In the genomic region with DNA sequence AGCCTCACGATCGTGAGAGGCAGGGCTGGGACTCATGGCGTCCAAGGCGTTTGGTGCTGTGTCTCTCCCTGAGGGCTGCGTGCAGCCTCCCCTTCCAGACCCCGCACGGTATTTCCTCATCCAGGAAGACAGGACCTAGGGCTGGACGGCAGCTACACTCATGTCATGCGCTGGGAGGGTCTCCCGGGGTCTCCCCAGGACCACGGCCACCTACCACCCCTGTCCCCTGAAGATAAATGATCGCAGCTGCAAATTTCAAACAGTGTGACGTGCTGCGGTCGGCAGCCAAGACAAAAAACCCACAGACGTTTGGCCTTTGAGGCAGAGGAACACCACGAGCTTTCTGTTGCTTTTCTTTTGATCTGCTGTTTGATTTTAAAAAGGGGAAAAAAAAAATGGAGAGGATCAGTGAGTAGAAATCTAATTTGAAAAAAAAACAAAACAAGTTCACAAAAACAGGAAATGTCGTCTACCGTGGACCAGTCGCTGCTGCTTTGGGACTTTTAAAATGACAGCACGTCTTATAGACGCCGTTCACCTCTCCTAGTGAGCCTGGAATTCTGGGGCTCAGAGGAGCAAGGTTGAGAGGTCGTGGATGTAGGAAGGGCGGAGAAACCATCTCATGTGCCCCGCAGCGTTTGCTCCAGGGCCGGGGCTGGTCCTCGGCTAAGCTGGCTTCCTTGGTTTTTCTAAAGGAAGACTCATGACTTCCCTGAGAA, we compare ENCODE assay signal across 1 cellular context.
TF ChIP-seq lines count a peak whose summit lies in the region.

No MANE protein-coding gene starts in this region.

TF ChIP-seq in GM23338, 12 proteins besides CTCF, POLR2A, EP300 and RAD21:
- TF ChIP-seq, protein P1, sequence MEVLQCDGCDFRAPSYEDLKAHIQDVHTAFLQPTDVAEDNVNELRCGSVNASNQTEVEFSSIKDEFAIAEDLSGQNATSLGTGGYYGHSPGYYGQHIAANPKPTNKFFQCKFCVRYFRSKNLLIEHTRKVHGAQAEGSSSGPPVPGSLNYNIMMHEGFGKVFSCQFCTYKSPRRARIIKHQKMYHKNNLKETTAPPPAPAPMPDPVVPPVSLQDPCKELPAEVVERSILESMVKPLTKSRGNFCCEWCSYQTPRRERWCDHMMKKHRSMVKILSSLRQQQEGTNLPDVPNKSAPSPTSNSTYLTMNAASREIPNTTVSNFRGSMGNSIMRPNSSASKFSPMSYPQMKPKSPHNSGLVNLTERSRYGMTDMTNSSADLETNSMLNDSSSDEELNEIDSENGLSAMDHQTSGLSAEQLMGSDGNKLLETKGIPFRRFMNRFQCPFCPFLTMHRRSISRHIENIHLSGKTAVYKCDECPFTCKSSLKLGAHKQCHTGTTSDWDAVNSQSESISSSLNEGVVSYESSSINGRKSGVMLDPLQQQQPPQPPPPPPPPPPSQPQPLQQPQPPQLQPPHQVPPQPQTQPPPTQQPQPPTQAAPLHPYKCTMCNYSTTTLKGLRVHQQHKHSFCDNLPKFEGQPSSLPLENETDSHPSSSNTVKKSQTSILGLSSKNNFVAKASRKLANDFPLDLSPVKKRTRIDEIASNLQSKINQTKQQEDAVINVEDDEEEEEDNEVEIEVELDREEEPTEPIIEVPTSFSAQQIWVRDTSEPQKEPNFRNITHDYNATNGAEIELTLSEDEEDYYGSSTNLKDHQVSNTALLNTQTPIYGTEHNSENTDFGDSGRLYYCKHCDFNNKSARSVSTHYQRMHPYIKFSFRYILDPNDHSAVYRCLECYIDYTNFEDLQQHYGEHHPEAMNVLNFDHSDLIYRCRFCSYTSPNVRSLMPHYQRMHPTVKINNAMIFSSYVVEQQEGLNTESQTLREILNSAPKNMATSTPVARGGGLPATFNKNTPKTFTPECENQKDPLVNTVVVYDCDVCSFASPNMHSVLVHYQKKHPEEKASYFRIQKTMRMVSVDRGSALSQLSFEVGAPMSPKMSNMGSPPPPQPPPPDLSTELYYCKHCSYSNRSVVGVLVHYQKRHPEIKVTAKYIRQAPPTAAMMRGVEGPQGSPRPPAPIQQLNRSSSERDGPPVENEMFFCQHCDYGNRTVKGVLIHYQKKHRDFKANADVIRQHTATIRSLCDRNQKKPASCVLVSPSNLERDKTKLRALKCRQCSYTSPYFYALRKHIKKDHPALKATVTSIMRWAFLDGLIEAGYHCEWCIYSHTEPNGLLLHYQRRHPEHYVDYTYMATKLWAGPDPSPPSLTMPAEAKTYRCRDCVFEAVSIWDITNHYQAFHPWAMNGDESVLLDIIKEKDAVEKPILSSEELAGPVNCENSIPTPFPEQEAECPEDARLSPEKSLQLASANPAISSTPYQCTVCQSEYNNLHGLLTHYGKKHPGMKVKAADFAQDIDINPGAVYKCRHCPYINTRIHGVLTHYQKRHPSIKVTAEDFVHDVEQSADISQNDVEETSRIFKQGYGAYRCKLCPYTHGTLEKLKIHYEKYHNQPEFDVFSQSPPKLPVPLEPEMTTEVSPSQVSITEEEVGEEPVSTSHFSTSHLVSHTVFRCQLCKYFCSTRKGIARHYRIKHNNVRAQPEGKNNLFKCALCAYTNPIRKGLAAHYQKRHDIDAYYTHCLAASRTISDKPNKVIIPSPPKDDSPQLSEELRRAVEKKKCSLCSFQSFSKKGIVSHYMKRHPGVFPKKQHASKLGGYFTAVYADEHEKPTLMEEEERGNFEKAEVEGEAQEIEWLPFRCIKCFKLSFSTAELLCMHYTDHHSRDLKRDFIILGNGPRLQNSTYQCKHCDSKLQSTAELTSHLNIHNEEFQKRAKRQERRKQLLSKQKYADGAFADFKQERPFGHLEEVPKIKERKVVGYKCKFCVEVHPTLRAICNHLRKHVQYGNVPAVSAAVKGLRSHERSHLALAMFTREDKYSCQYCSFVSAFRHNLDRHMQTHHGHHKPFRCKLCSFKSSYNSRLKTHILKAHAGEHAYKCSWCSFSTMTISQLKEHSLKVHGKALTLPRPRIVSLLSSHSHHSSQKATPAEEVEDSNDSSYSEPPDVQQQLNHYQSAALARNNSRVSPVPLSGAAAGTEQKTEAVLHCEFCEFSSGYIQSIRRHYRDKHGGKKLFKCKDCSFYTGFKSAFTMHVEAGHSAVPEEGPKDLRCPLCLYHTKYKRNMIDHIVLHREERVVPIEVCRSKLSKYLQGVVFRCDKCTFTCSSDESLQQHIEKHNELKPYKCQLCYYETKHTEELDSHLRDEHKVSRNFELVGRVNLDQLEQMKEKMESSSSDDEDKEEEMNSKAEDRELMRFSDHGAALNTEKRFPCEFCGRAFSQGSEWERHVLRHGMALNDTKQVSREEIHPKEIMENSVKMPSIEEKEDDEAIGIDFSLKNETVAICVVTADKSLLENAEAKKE (CRISPR knock-in tag; IDR thresholded peaks at IDR 0.05), result no peak
